In genomic region chr1:235650341-235651169, GRCh38 we compare ENCODE assay signal across 7 cellular contexts. TPM values are rescaled to one million over a fixed set of nuclear protein-coding genes. Genes with fewer than 3 reads are reported as not detected.
A peak's percentile ranks its signal among the peaks of the same experiment; 100 is the strongest.
DNase-seq lines count a peak whose midpoint lies in the region; TF ChIP-seq lines count a peak whose summit lies in the region.

No MANE protein-coding gene starts in this region.

- H3K9me2 ChIP-seq in GM23248 (ENCODE audit: insufficient read depth) (no peaks in the 10 kb centered on the region), PC-9 (ENCODE audit: insufficient read depth) (no peaks in the 10 kb centered on the region)

- H3K27ac ChIP-seq in GM23248 (no peak overlapping the region), PC-9 (no peak overlapping the region), neural progenitor cell (no peak overlapping the region)

- WGBS in GM23248 (ENCODE audit: low coverage in 1 of 2, low lambda C conversion rate in 2 of 2, missing lambda C conversion rate in 2 of 2), 2 experiments, result 11 to 15% methylated on average over 44 to 67 of the region's 71 CpGs

- H4K20me1 ChIP-seq in GM23248 (ENCODE audit: insufficient read depth) (no peaks in the 10 kb centered on the region), PC-9 (ENCODE audit: insufficient read depth) (no peaks in the 10 kb centered on the region), neural progenitor cell (ENCODE audit: low read depth) (peaks cover 34% of the 10 kb centered on the region)

- POLR2A ChIA-PET in PC-9 (lab: Charles Lee; ENCODE audit: unreplicated experiment), result interaction anchor here (0.5 kb wide), 1 partner anchor 583 kb away, joined by 4 read pairs; no protein-coding TSS in a partner anchor

- H3K4me2 ChIP-seq in GM23248 (ENCODE audit: unreplicated experiment) (no peak overlapping the region), PC-9 (peak overlapping the region; percentile 36; the same call in 1 of the 2 replicates), neural progenitor cell (peak overlapping the region; percentile 94)

- in situ Hi-C loops in GM23248 (cut with MboI), result no loop called here

- H3K4me1 Mint-ChIP-seq in neural progenitor cell, result peaks cover 24% of the 10 kb centered on the region

- H3K27ac Mint-ChIP-seq in neural progenitor cell, result no peak overlapping the region

- peaks cover 27% of the 10 kb centered on the region for H3K27me3 Mint-ChIP-seq in neural progenitor cell (ENCODE audit: insufficient read depth, low read depth)

- no peaks in the 10 kb centered on the region for H3K79me2 ChIP-seq in GM23248 (ENCODE audit: insufficient read depth)
- H3K79me2 ChIP-seq in PC-9 (ENCODE audit: low read depth), result no peaks in the 10 kb centered on the region
- H3K79me2 ChIP-seq in neural progenitor cell (ENCODE audit: low read depth), result peaks cover 17% of the 10 kb centered on the region

- H3K9me3 Mint-ChIP-seq in neural progenitor cell, result peaks cover 15% of the 10 kb centered on the region

- no peaks in the 10 kb centered on the region for H3K4me1 ChIP-seq in GM23248 (ENCODE audit: insufficient read depth)
- peaks cover 4% of the 10 kb centered on the region; the same call in 1 of the 2 replicates for H3K4me1 ChIP-seq in PC-9 (replicated peaks; ENCODE audit: insufficient read depth)
- H3K4me1 ChIP-seq in neural progenitor cell, result peaks cover 36% of the 10 kb centered on the region

- no TSS peak for BruUV-seq in PC-9 (replicated peaks; lab: Mats Ljungman, UMichigan)

- H3F3A ChIP-seq in GM23248 (ENCODE audit: insufficient read depth) (no peaks in the 10 kb centered on the region), PC-9 (ENCODE audit: insufficient read depth, low read depth) (no peaks in the 10 kb centered on the region; the same call in 1 of the 2 replicates), neural progenitor cell (ENCODE audit: low read depth) (peaks cover 35% of the 10 kb centered on the region)

- H3K9ac ChIP-seq in GM23248 (no peak overlapping the region), neural progenitor cell (no peak overlapping the region)

- H3K27me3 ChIP-seq in GM23248 (replicated peaks; ENCODE audit: insufficient read depth) (peaks cover 32% of the 10 kb centered on the region), PC-9 (ENCODE audit: insufficient read depth, low read depth) (no peaks in the 10 kb centered on the region), neural progenitor cell (peaks cover 43% of the 10 kb centered on the region)

- H3K4me3 ChIP-seq in GM23248 (peak overlapping the region; percentile 25; the same call in 1 of the 2 replicates), PC-9 (no peak overlapping the region), epithelial cell of proximal tubule (ENCODE audit: low read depth, low read length) (peak overlapping the region; percentile 46), neural progenitor cell (peak overlapping the region; percentile 57)

- peak overlapping the region; percentile 84 for H3K4me3 Mint-ChIP-seq in neural progenitor cell

- CTCF ChIA-PET in PC-9 (lab: Charles Lee), result no interaction called here

- H3K9me3 ChIP-seq in GM23248 (ENCODE audit: low read depth) (no peaks in the 10 kb centered on the region), PC-9 (ENCODE audit: insufficient read depth, low read depth) (no peaks in the 10 kb centered on the region), neural progenitor cell (ENCODE audit: low read depth) (no peaks in the 10 kb centered on the region)

- 0 out of 2 replicates have a peak overlapping the region, but pooled peaks have one; percentile 5 for H2AFZ ChIP-seq in GM23248
- H2AFZ ChIP-seq in PC-9, result no peak overlapping the region
- peak overlapping the region; percentile 78 for H2AFZ ChIP-seq in neural progenitor cell (replicated peaks)

- no peak for TF ChIP-seq CTCF in PC-9 (conservative IDR thresholded peaks at IDR 0.05)
- no peak for TF ChIP-seq CTCF in epithelial cell of proximal tubule (conservative IDR thresholded peaks at IDR 0.05; ENCODE audit: low read depth, low read length)
- TF ChIP-seq CTCF in neural progenitor cell (IDR thresholded peaks at IDR 0.05), result no peak

- DNase-seq in GM23248 (peak; percentile 8), PC-9 (no peak), epithelial cell of proximal tubule (ENCODE audit: low read depth) (no peak), neural progenitor cell (ENCODE audit: low spot score) (peak; percentile 80), NK-92 (lab: John Stamatoyannopoulos, UW; ENCODE audit: unreplicated experiment) (no peak), T-helper 9 cell (no peak)
- no peak for DNase-seq in NK-92 treated with Interleukin-12 subunit alpha and Interleukin-12 subunit beta, amount 100 ng/mL, for 24 hours (lab: John Stamatoyannopoulos, UW)

- H3K36me3 ChIP-seq in GM23248 (ENCODE audit: low read depth) (no peaks in the 10 kb centered on the region), PC-9 (ENCODE audit: low read depth) (no peaks in the 10 kb centered on the region), neural progenitor cell (no peaks in the 10 kb centered on the region)

- peaks cover 3% of the 10 kb centered on the region for H3K36me3 Mint-ChIP-seq in neural progenitor cell

- intact Hi-C loops in PC-9 (cut with micrococcal nuclease; ENCODE audit: unreplicated experiment), result no loop called here

RNA-seq across cellular contexts. Expression of gene GNG4, which starts 1.0 kb away (rescaled TPM):
- 0.32 and 2.0 TPM in 2 replicates for total RNA-seq in GM23248 (2014; rRNA removed; shearing (Covaris generic))
- polyA plus RNA-seq in GM23248 (2016; fragmentation: Nextera tagmentation; extraction: Ambion mirVana), result 1.2 and 1.6 TPM in 2 replicates
- 15.5 and 16.3 TPM in 2 replicates for total RNA-seq in PC-9 (2021)
- 0.12 and 0.43 TPM in 2 replicates for total RNA-seq in epithelial cell of proximal tubule
- total RNA-seq in neural progenitor cell (ENCODE audit: low replicate concordance), result 14.9 and 20.7 TPM in 2 replicates

Comparison
In these comparisons a context has a peak if more than half of its experiments do, and no peak if none do; other contexts are left out.
1. DNase-seq: peak in GM23248 (single experiment) and neural progenitor cell (single experiment); none in PC-9 (0 of 2), epithelial cell of proximal tubule (single experiment), NK-92 treated with Interleukin-12 subunit alpha and Interleukin-12 subunit beta, amount 100 ng/mL, for 24 hours (single experiment), NK-92 (single experiment) and T-helper 9 cell (single experiment).